Comparison of ENCODE assay signal across 15 cellular contexts in the genomic region with DNA sequence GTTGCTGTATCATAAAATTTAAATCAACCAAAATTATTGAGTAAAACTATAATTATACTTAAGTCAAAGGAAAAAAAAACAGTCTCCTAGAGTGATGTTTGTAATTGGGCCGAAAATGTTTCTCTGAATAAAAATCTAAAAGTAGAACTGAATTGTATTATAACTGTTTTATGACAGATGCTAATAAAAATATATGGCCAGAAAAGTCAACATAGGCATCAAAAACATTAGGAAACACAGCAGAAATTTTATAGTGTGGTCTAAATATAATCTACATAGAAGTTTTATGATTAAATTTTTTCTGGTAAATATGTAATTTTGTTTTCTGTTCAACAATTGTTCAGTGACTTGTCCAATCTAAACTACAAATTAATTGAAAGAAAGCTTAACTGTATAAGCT.
DNase-seq lines count a peak whose midpoint lies in the region; ATAC-seq, FAIRE-seq and TF ChIP-seq lines count a peak whose summit lies in the region.
"Had no signal": no experiment of that assay in that cellular context is flagged by ENCODE, and none has a peak within 500 bp of the region (broad histone marks: within the 10 kb centered on the region; RNA-seq: fewer than 3 reads in every experiment).

No MANE protein-coding gene starts in this region.

- no peaks in the 10 kb centered on the region for H3K36me3 ChIP-seq in HCT116 (ENCODE audit: control insufficient read depth in 1 of 2, insufficient read depth in 2 of 2, low read length in 2 of 2)
- no peaks in the 10 kb centered on the region for H3K36me3 ChIP-seq in Loucy (ENCODE audit: insufficient read depth, low read length)
- no peaks in the 10 kb centered on the region for H3K36me3 ChIP-seq in small intestine (ENCODE audit: control insufficient read depth in 2 of 2, insufficient read depth in 2 of 2, low read length in 2 of 2)
- no peaks in the 10 kb centered on the region for H3K36me3 ChIP-seq in lower lobe of right lung
- H3K36me3 ChIP-seq: BLaER1 had no signal

- TF ChIP-seq POLR2A in HCT116 (IDR thresholded peaks at IDR 0.05; ENCODE audit: borderline replicate concordance, extremely low read depth, insufficient read depth, insufficient read length): no peak

- H3K27ac ChIP-seq in HCT116 (ENCODE audit: low read depth, low read length): no peak overlapping the region
- H3K27ac ChIP-seq in small intestine (ENCODE audit: low read depth in 1 of 2, low read length in 1 of 2): no peak overlapping the region
- H3K27ac ChIP-seq in lower lobe of right lung: no peak overlapping the region
- H3K27ac ChIP-seq: A549, BLaER1 had no signal

- no peak overlapping the region for H3K9ac ChIP-seq in HCT116 (ENCODE audit: low read length)
- H3K9ac ChIP-seq in Loucy (ENCODE audit: low read depth, low read length, poor library complexity, severe bottlenecking): no peak overlapping the region
- H3K9ac ChIP-seq: BLaER1 had no signal

- no peaks in the 10 kb centered on the region for H4K20me1 ChIP-seq in HCT116 (ENCODE audit: insufficient read depth)
- H4K20me1 ChIP-seq in Loucy (ENCODE audit: insufficient read depth, low read length, poor library complexity, severe bottlenecking): no peaks in the 10 kb centered on the region
- H4K20me1 ChIP-seq: BLaER1 had no signal

- no peak for TF ChIP-seq RAD21 in HCT116 (IDR thresholded peaks at IDR 0.05; ENCODE audit: low read depth)

- 2 to 47% (median 44%) methylated on average over 1 of the region's 1 CpG for whole genome bisulfite sequencing in small intestine, 3 donors

- H3K27me3 ChIP-seq in HCT116 (ENCODE audit: insufficient read depth, low read length) (no peaks in the 10 kb centered on the region), Loucy (ENCODE audit: insufficient read depth, low read length, poor library complexity, severe bottlenecking) (no peaks in the 10 kb centered on the region), small intestine (ENCODE audit: control insufficient read depth in 2 of 2, insufficient read depth in 2 of 2, low read length in 2 of 2) (no peaks in the 10 kb centered on the region), lower lobe of right lung (ENCODE audit: low read depth) (no peaks in the 10 kb centered on the region)
- H3K27me3 ChIP-seq: BLaER1 had no signal

- FAIRE-seq in endometrium (lab: Jason Lieb, UNC): peak; percentile 33
- peak; percentile 88 for FAIRE-seq in small intestine (lab: Jason Lieb, UNC)
- FAIRE-seq: H1 had no signal

- RAD21 ChIA-PET in HCT116 (lab: Charles Lee; ENCODE audit: low non-redundant PET in 1 of 2, low total read pairs in 2 of 2, uncharacterized antibody in 2 of 2, unreplicated experiment in 2 of 2): no interaction called here

- H2AFZ ChIP-seq in HCT116 (ENCODE audit: low read depth, low read length, poor library complexity, severe bottlenecking): peak overlapping the region; percentile 56
- H2AFZ ChIP-seq in Loucy (ENCODE audit: low read length): peak overlapping the region; percentile 57; the same call in 1 of the 2 replicates

- intact Hi-C loops in HCT116 (cut with micrococcal nuclease): no loop called here
- intact Hi-C loops in lower lobe of right lung (cut with DNase I): no loop called here

- no peaks in the 10 kb centered on the region for H3K79me2 ChIP-seq in HCT116 (ENCODE audit: insufficient read depth, low read length)
- H3K79me2 ChIP-seq in Loucy (ENCODE audit: insufficient read depth, low read length): no peaks in the 10 kb centered on the region

- no peak for TF ChIP-seq CTCF in HCT116 (IDR thresholded peaks at IDR 0.05 in 2 of 3, conservative IDR thresholded peaks at IDR 0.05 in 1 of 3; ENCODE audit: borderline replicate concordance in 1 of 3, insufficient read depth in 1 of 3, low read depth in 2 of 3, low read length in 2 of 3)
- no peak for TF ChIP-seq CTCF in Loucy (conservative IDR thresholded peaks at IDR 0.05; ENCODE audit: low read length)
- no peak for TF ChIP-seq CTCF in lower lobe of right lung (IDR thresholded peaks at IDR 0.05)

- H3K4me2 ChIP-seq in HCT116 (ENCODE audit: low read length) (no peak overlapping the region), Loucy (ENCODE audit: low read depth, low read length, poor library complexity, severe bottlenecking) (no peak overlapping the region)
- H3K4me2 ChIP-seq: A549, BLaER1 had no signal

- no peak for ATAC-seq in HCT116
- ATAC-seq in lower lobe of right lung: no peak
- ATAC-seq in GM21526 (IDR thresholded peaks at IDR 0.05; ENCODE audit: low FRiP score, unreplicated experiment): no peak
- ATAC-seq: A549; CD8-positive, alpha-beta T cell had no signal

- no TSS peak for BruUV-seq in HCT116 (replicated peaks; lab: Mats Ljungman, UMichigan)

- H3K9me3 ChIP-seq in HCT116 (ENCODE audit: control insufficient read depth in 1 of 2, insufficient read depth in 1 of 2, low read depth in 1 of 2, low read length in 2 of 2) (no peaks in the 10 kb centered on the region), Loucy (ENCODE audit: insufficient read depth, low read depth, low read length) (no peaks in the 10 kb centered on the region), small intestine (ENCODE audit: control insufficient read depth, low read depth) (no peaks in the 10 kb centered on the region), lower lobe of right lung (no peaks in the 10 kb centered on the region)
- H3K9me3 ChIP-seq: A549, BLaER1 had no signal

- no peak overlapping the region for H3K4me3 ChIP-seq in HCT116 (replicated peaks in 1 of 2; ENCODE audit: low read depth in 1 of 2, low read length in 2 of 2)
- no peak overlapping the region for H3K4me3 ChIP-seq in Loucy (ENCODE audit: low read length, poor library complexity, severe bottlenecking)
- no peak overlapping the region for H3K4me3 ChIP-seq in small intestine (ENCODE audit: low read depth in 1 of 2, low read length in 2 of 2)
- no peak overlapping the region for H3K4me3 ChIP-seq in lower lobe of right lung
- H3K4me3 ChIP-seq: A549, BLaER1 had no signal

- H3F3A ChIP-seq in Loucy (ENCODE audit: low read depth): no peaks in the 10 kb centered on the region

- POLR2A ChIA-PET in HCT116 (lab: Charles Lee): no interaction called here

- DNase-seq in HCT116 (ENCODE audit: low read depth, low spot score) (no peak), small intestine (peak; percentile 6), lower lobe of right lung (no peak)
- DNase-seq in activated CD8-positive, alpha-beta memory T cell treated with anti-CD3 and anti-CD28 coated beads, Interleukin-2, amount 50 U/mL, for 4 hours: no peak
- DNase-seq: Calu3; CD8-positive, alpha-beta T cell; DMS79 treated with DMSO at 0.1 percent for 48 hours; GF-D8; H9 had no signal

- H3K4me1 ChIP-seq in HCT116 (ENCODE audit: control insufficient read depth in 1 of 2, insufficient read depth in 2 of 2, low read length in 2 of 2) (no peaks in the 10 kb centered on the region), Loucy (ENCODE audit: insufficient read depth, low read length, poor library complexity, severe bottlenecking) (no peaks in the 10 kb centered on the region), small intestine (ENCODE audit: control insufficient read depth in 2 of 2, insufficient read depth in 1 of 2, low read depth in 1 of 2, low read length in 1 of 2) (no peaks in the 10 kb centered on the region), lower lobe of right lung (no peaks in the 10 kb centered on the region)
- H3K4me1 ChIP-seq: A549, BLaER1 had no signal

- CTCF ChIA-PET in HCT116 (lab: Charles Lee): interaction anchor here (1.4 kb wide), 1 partner anchor 17 kb away, joined by 3 read pairs; no protein-coding TSS in a partner anchor

- H3K9me2 ChIP-seq in HCT116 (ENCODE audit: insufficient read depth): no peaks in the 10 kb centered on the region
- H3K9me2 ChIP-seq in Loucy (replicated peaks; ENCODE audit: low read depth, low read length): no peaks in the 10 kb centered on the region

TF ChIP-seq in HCT116, 20 proteins besides CTCF, POLR2A, EP300 and RAD21:
- no peak for TF ChIP-seq SP1 (IDR thresholded peaks at IDR 0.05; ENCODE audit: low read depth)
